In genomic region chr3:5019411-5020261, GRCh38 we compare ENCODE assay signal across 1 cellular context.
TF ChIP-seq lines count a peak whose summit lies in the region.

No MANE protein-coding gene starts in this region.

TF ChIP-seq in K562, 482 proteins besides CTCF, POLR2A, EP300 and RAD21 (continued from another document and continues in another):
- TF ChIP-seq UBTF (IDR thresholded peaks at IDR 0.05; ENCODE audit: borderline replicate concordance in 1 of 2, low read depth in 2 of 2, low read length in 2 of 2) (peak; percentile 64; a peak in 1 of 4 replicates), CHD1 (IDR thresholded peaks at IDR 0.05; ENCODE audit: low read length) (no peak), SMARCE1 (IDR thresholded peaks at IDR 0.05) (peak; percentile 78), NUFIP1 (IDR thresholded peaks at IDR 0.05; ENCODE audit: partially characterized antibody) (no peak), SNRNP70 (optimal IDR thresholded peaks at IDR 0.05; ENCODE audit: low read depth, low read length) (no peak), MAFG (tag; conservative IDR thresholded peaks at IDR 0.05) (peak; percentile 95), FOXM1 (IDR thresholded peaks at IDR 0.05; ENCODE audit: low read depth) (peak; percentile 60; the same call in 1 of the 2 replicates), FOXM1 (CRISPR knock-in tag; IDR thresholded peaks at IDR 0.05; ENCODE audit: low read depth) (no peak), MLLT1 (IDR thresholded peaks at IDR 0.05) (0 out of 4 replicates have a peak, but pooled peaks have one; percentile 44 to 47), HDAC3 (IDR thresholded peaks at IDR 0.05; ENCODE audit: borderline replicate concordance, partially characterized antibody) (no peak), ARID2 (IDR thresholded peaks at IDR 0.05) (no peak), GTF2B (IDR thresholded peaks at IDR 0.05; ENCODE audit: extremely low read depth, insufficient read length) (no peak), ZNF311 (CRISPR knock-in tag; IDR thresholded peaks at IDR 0.05) (no peak), NELFE (IDR thresholded peaks at IDR 0.05; ENCODE audit: insufficient read depth, insufficient read length) (no peak), ZBTB9 (CRISPR knock-in tag; IDR thresholded peaks at IDR 0.05) (no peak), TEAD2 (tag; IDR thresholded peaks at IDR 0.05) (peak; percentile 49), RAD51 (IDR thresholded peaks at IDR 0.05; ENCODE audit: borderline replicate concordance, low read depth) (peak; percentile 20; the same call in 1 of the 2 replicates), ZNF174 (CRISPR knock-in tag; IDR thresholded peaks at IDR 0.05) (no peak), E2F1 (CRISPR knock-in tag; IDR thresholded peaks at IDR 0.05) (0 out of 2 replicates have a peak, but pooled peaks have one; percentile 46), NR2C1 (IDR thresholded peaks at IDR 0.05) (no peak), NR2C1 (tag; IDR thresholded peaks at IDR 0.05) (peak; percentile 32; the same call in 1 of the 2 replicates), SLC30A9 (CRISPR knock-in tag; IDR thresholded peaks at IDR 0.05) (no peak), TBP (optimal IDR thresholded peaks at IDR 0.05; ENCODE audit: low read depth, low read length) (no peak), HLTF (IDR thresholded peaks at IDR 0.05) (no peak), ATF1 (CRISPR knock-in tag; IDR thresholded peaks at IDR 0.05) (no peak), ATF1 (tag; IDR thresholded peaks at IDR 0.05) (peak; percentile 58), ZC3H8 (IDR thresholded peaks at IDR 0.05) (no peak), FOXJ3 (CRISPR knock-in tag; IDR thresholded peaks at IDR 0.05) (no peak), HES1 (IDR thresholded peaks at IDR 0.05; ENCODE audit: low read depth) (peak; percentile 11; the same call in 1 of the 2 replicates), ZNF644 (tag; IDR thresholded peaks at IDR 0.05; ENCODE audit: low read depth) (no peak; the same call in 1 of the 2 replicates), HDAC2 (IDR thresholded peaks at IDR 0.05) (peak; percentile 100), TAF15 (IDR thresholded peaks at IDR 0.05; ENCODE audit: low read depth, low read length) (no peak), TBL1XR1 (IDR thresholded peaks at IDR 0.05; ENCODE audit: low read length in 2 of 2) (peak; percentile 20 to 36; a peak in 2 of 4 replicates), ZSCAN29 (IDR thresholded peaks at IDR 0.05) (no peak), FOXO4 (CRISPR knock-in tag; IDR thresholded peaks at IDR 0.05) (no peak), ZFP91 (CRISPR knock-in tag; IDR thresholded peaks at IDR 0.05) (no peak), CHD4 (IDR thresholded peaks at IDR 0.05; ENCODE audit: insufficient read depth, insufficient replicate concordance, low read depth, low read length, poor library complexity, severe bottlenecking) (peak; percentile 99), ZNF584 (CRISPR knock-in tag; IDR thresholded peaks at IDR 0.05; ENCODE audit: low read depth) (peak; percentile 63; the same call in 1 of the 2 replicates), ZNF444 (CRISPR knock-in tag; IDR thresholded peaks at IDR 0.05) (no peak), ZNF592 (IDR thresholded peaks at IDR 0.05) (no peak), POLR2AphosphoS2 (IDR thresholded peaks at IDR 0.05; ENCODE audit: low read length) (no peak), THRAP3 (IDR thresholded peaks at IDR 0.05; ENCODE audit: borderline replicate concordance) (no peak), MYC (IDR thresholded peaks at IDR 0.05; ENCODE audit: low read depth, low read length) (peak; percentile 59; the same call in 1 of the 2 replicates), MYC (CRISPR knock-in tag; IDR thresholded peaks at IDR 0.05; ENCODE audit: borderline replicate concordance, low read depth) (no peak), ARID3B (CRISPR knock-in tag; IDR thresholded peaks at IDR 0.05; ENCODE audit: borderline replicate concordance) (no peak), BRF2 (IDR thresholded peaks at IDR 0.05; ENCODE audit: borderline replicate concordance, insufficient read depth, insufficient read length) (no peak)
